In genomic region chr12:89947437-89948265, GRCh38 we compare ENCODE assay signal across 1 cellular context.
TF ChIP-seq lines count a peak whose summit lies in the region.

No MANE protein-coding gene starts in this region.

TF ChIP-seq in HEK293, 187 proteins besides CTCF, POLR2A, EP300 and RAD21 (continued from another document and continues in another):
- peak; percentile 91 for TF ChIP-seq ZNF362 (tag by site-specific recombination; IDR thresholded peaks at IDR 0.05)
- TF ChIP-seq ZNF600 (tag by site-specific recombination; IDR thresholded peaks at IDR 0.05) = 0 out of 2 replicates have a peak, but pooled peaks have one; percentile 21
- TF ChIP-seq ELK4 (IDR thresholded peaks at IDR 0.05; ENCODE audit: borderline replicate concordance, low read depth, low read length) = no peak
- no peak for TF ChIP-seq KLF16 (tag by site-specific recombination; IDR thresholded peaks at IDR 0.05)
- no peak for TF ChIP-seq ZNF354C (tag by site-specific recombination; IDR thresholded peaks at IDR 0.05; ENCODE audit: borderline replicate concordance, low read depth)
- peak; percentile 25; the same call in 1 of the 2 replicates for TF ChIP-seq PRDM10 (tag by site-specific recombination; IDR thresholded peaks at IDR 0.05)
- no peak for TF ChIP-seq ZNF530 (tag by site-specific recombination; IDR thresholded peaks at IDR 0.05; ENCODE audit: low read depth)
- no peak for TF ChIP-seq ZNF169 (tag by site-specific recombination; IDR thresholded peaks at IDR 0.05)
- TF ChIP-seq ZNF777 (tag by site-specific recombination; IDR thresholded peaks at IDR 0.05; ENCODE audit: borderline replicate concordance) = no peak
- TF ChIP-seq, protein P1, sequence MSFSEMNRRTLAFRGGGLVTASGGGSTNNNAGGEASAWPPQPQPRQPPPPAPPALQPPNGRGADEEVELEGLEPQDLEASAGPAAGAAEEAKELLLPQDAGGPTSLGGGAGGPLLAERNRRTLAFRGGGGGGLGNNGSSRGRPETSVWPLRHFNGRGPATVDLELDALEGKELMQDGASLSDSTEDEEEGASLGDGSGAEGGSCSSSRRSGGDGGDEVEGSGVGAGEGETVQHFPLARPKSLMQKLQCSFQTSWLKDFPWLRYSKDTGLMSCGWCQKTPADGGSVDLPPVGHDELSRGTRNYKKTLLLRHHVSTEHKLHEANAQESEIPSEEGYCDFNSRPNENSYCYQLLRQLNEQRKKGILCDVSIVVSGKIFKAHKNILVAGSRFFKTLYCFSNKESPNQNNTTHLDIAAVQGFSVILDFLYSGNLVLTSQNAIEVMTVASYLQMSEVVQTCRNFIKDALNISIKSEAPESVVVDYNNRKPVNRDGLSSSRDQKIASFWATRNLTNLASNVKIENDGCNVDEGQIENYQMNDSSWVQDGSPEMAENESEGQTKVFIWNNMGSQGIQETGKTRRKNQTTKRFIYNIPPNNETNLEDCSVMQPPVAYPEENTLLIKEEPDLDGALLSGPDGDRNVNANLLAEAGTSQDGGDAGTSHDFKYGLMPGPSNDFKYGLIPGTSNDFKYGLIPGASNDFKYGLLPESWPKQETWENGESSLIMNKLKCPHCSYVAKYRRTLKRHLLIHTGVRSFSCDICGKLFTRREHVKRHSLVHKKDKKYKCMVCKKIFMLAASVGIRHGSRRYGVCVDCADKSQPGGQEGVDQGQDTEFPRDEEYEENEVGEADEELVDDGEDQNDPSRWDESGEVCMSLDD (tag by site-specific recombination; IDR thresholded peaks at IDR 0.05) = no peak
- TF ChIP-seq KLF7 (tag by site-specific recombination; IDR thresholded peaks at IDR 0.05; ENCODE audit: borderline replicate concordance) = no peak
- TF ChIP-seq MEIS1 (CRISPR knock-in tag; IDR thresholded peaks at IDR 0.05; ENCODE audit: borderline replicate concordance) = no peak
- no peak for TF ChIP-seq ZNF548 (tag by site-specific recombination; IDR thresholded peaks at IDR 0.05)
- TF ChIP-seq ZNF23 (tag by site-specific recombination; IDR thresholded peaks at IDR 0.05; ENCODE audit: borderline replicate concordance) = no peak
- no peak for TF ChIP-seq ZNF658 (tag by site-specific recombination; IDR thresholded peaks at IDR 0.05)
- TF ChIP-seq KLF1 (tag by site-specific recombination; IDR thresholded peaks at IDR 0.05) = no peak
- TF ChIP-seq, protein P2, sequence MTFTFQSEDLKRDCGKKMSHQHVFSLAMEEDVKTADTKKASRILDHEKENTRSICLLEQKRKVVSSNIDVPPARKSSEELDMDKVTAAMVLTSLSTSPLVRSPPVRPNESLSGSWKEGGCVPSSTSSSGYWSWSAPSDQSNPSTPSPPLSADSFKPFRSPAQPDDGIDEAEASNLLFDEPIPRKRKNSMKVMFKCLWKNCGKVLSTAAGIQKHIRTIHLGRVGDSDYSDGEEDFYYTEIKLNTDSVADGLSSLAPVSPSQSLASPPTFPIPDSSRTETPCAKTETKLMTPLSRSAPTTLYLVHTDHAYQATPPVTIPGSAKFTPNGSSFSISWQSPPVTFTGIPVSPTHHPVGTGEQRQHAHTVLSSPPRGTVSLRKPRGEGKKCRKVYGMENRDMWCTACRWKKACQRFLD (tag by site-specific recombination; IDR thresholded peaks at IDR 0.05) = no peak
- no peak for TF ChIP-seq ZBTB48 (tag by site-specific recombination; IDR thresholded peaks at IDR 0.05)
- TF ChIP-seq ZNF280C (tag by site-specific recombination; IDR thresholded peaks at IDR 0.05) = no peak
- no peak for TF ChIP-seq ZNF558 (tag by site-specific recombination; IDR thresholded peaks at IDR 0.05)
- TF ChIP-seq ZBTB1 (tag by site-specific recombination; IDR thresholded peaks at IDR 0.05) = no peak
- TF ChIP-seq SETDB1 (IDR thresholded peaks at IDR 0.05; ENCODE audit: insufficient read length, low read length) = no peak
- TF ChIP-seq ZNF114 (tag by site-specific recombination; IDR thresholded peaks at IDR 0.05) = no peak
- TF ChIP-seq ZSCAN23 (tag by site-specific recombination; IDR thresholded peaks at IDR 0.05) = no peak
- TF ChIP-seq ZNF544 (tag by site-specific recombination; IDR thresholded peaks at IDR 0.05) = no peak
- TF ChIP-seq, protein P3, sequence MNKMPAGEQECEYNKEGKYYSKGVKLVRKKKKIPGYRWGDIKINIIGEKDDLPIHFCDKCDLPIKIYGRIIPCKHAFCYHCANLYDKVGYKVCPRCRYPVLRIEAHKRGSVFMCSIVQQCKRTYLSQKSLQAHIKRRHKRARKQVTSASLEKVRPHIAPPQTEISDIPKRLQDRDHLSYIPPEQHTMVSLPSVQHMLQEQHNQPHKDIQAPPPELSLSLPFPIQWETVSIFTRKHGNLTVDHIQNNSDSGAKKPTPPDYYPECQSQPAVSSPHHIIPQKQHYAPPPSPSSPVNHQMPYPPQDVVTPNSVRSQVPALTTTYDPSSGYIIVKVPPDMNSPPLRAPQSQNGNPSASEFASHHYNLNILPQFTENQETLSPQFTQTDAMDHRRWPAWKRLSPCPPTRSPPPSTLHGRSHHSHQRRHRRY (tag by site-specific recombination; IDR thresholded peaks at IDR 0.05) = no peak
- TF ChIP-seq ZNF610 (tag by site-specific recombination; IDR thresholded peaks at IDR 0.05; ENCODE audit: borderline replicate concordance) = peak; percentile 59; the same call in 1 of the 2 replicates
- no peak for TF ChIP-seq TSHZ1 (tag by site-specific recombination; IDR thresholded peaks at IDR 0.05; ENCODE audit: borderline replicate concordance)
- no peak for TF ChIP-seq SP3 (tag by site-specific recombination; IDR thresholded peaks at IDR 0.05)
- TF ChIP-seq ZFP69B (tag by site-specific recombination; IDR thresholded peaks at IDR 0.05) = no peak
- TF ChIP-seq ZNF529 (tag by site-specific recombination; IDR thresholded peaks at IDR 0.05; ENCODE audit: insufficient replicate concordance) = no peak
- no peak for TF ChIP-seq ZNF248 (tag by site-specific recombination; IDR thresholded peaks at IDR 0.05)
- TF ChIP-seq ZNF510 (tag by site-specific recombination; IDR thresholded peaks at IDR 0.05; ENCODE audit: insufficient replicate concordance) = no peak
- no peak for TF ChIP-seq ZNF585B (tag by site-specific recombination; IDR thresholded peaks at IDR 0.05)
- TF ChIP-seq ZNF513 (tag by site-specific recombination; IDR thresholded peaks at IDR 0.05) = no peak; the same call in 1 of the 2 replicates
- TF ChIP-seq, protein P4, sequence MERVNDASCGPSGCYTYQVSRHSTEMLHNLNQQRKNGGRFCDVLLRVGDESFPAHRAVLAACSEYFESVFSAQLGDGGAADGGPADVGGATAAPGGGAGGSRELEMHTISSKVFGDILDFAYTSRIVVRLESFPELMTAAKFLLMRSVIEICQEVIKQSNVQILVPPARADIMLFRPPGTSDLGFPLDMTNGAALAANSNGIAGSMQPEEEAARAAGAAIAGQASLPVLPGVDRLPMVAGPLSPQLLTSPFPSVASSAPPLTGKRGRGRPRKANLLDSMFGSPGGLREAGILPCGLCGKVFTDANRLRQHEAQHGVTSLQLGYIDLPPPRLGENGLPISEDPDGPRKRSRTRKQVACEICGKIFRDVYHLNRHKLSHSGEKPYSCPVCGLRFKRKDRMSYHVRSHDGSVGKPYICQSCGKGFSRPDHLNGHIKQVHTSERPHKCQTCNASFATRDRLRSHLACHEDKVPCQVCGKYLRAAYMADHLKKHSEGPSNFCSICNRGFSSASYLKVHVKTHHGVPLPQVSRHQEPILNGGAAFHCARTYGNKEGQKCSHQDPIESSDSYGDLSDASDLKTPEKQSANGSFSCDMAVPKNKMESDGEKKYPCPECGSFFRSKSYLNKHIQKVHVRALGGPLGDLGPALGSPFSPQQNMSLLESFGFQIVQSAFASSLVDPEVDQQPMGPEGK (tag by site-specific recombination; IDR thresholded peaks at IDR 0.05) = peak; percentile 44; the same call in 1 of the 2 replicates
- 0 out of 2 replicates have a peak, but pooled peaks have one; percentile 15 for TF ChIP-seq ZBTB8A (tag by site-specific recombination; IDR thresholded peaks at IDR 0.05)
- TF ChIP-seq ZNF214 (tag by site-specific recombination; IDR thresholded peaks at IDR 0.05; ENCODE audit: borderline replicate concordance) = no peak
- TF ChIP-seq TRIM28 (IDR thresholded peaks at IDR 0.05; ENCODE audit: borderline replicate concordance, low read length) = no peak
- TF ChIP-seq MYNN (tag by site-specific recombination; IDR thresholded peaks at IDR 0.05; ENCODE audit: borderline replicate concordance) = no peak
